ENCODE assay signal across 2 cellular contexts in genomic region chr12:111027431-111027830, GRCh38.
TF ChIP-seq lines count a peak whose summit lies in the region.

No MANE protein-coding gene starts in this region.

TF ChIP-seq in HepG2, 621 proteins besides CTCF, POLR2A, EP300 and RAD21 (continued from another document):
- TF ChIP-seq ATF7 (IDR thresholded peaks at IDR 0.05) (peak; percentile 61; the same call in 1 of the 2 replicates), ATF7 (CRISPR knock-in tag; IDR thresholded peaks at IDR 0.05) (no peak)

TF ChIP-seq in HEK293, 187 proteins besides CTCF, POLR2A, EP300 and RAD21:
- no peak for TF ChIP-seq ZNF518A (tag by site-specific recombination; conservative IDR thresholded peaks at IDR 0.05; ENCODE audit: low read depth)
- TF ChIP-seq ATF2 (tag by site-specific recombination; IDR thresholded peaks at IDR 0.05; ENCODE audit: low read depth): 0 out of 2 replicates have a peak, but pooled peaks have one; percentile 57
TF ChIP-seq in HEK293: peak in this region for 1.
